In the genomic region with DNA sequence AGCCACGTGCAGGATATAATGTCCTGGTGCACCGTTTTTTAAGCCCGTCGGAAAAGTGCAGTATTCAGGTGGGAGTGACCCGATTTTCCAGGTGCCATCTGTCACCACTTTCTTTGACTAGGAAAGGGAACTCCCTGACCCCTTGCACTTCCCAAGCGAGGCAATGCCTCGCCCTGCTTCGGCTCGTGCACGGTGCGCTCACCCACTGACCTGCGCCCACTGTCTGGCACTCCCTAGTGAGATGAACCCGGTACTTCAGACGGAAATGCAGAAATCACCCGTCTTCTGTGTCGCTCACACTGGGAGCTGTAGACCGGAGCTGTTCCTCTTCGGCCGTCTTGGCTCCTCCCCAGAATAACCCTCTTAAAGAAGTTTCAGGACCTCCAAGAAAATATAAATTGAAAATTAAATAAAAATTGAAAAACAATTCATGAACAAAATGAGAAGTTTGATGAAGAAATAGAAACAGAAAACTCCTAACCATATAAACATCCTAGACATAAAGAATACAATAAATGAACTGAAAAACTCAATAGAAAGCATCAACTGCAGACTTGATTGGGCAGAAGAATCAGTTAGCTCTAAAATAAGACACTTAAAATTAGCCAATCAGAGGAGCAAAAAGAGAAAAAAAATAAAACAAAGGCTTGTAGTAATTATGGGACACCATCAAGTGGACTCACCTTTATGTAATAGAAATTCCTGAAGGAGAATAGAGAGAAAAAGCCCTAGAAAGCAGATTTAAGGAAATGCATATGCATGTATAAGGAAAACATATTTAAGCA, we compare ENCODE assay signal across 7 cellular contexts.
DNase-seq lines count a peak whose midpoint lies in the region; TF ChIP-seq lines count a peak whose summit lies in the region.
"Not testable (repeated sequence)": the region's sequence is repeated elsewhere in the genome, so short reads cannot be mapped to it uniquely, and the experiment has no call there.

No MANE protein-coding gene starts in this region.

- H3K9me3 ChIP-seq in ES-I3 (ENCODE audit: control insufficient read depth, insufficient read depth, low read length); HEK293 (ENCODE audit: control insufficient read depth, insufficient read depth, low read depth, low read length); iPS-18a (ENCODE audit: control insufficient read depth, low read depth, low read length): not testable (repeated sequence)
- peaks cover 17% of the 10 kb centered on the region for H3K9me3 ChIP-seq in HUES64 (ENCODE audit: insufficient read depth, low read depth, low read length)
- H3K9me3 ChIP-seq in NT2/D1 (ENCODE audit: insufficient read depth, low read length): peaks cover 21% of the 10 kb centered on the region
- peaks cover 20% of the 10 kb centered on the region for H3K9me3 ChIP-seq in endodermal cell (ENCODE audit: control insufficient read depth, low read length)
- peaks cover 11% of the 10 kb centered on the region for H3K9me3 ChIP-seq in neural progenitor cell (ENCODE audit: low read depth)

- POLR2A ChIA-PET in HEK293 (lab: Yijun Ruan, JAX): not testable (repeated sequence)

- not testable (repeated sequence) for H3K79me2 ChIP-seq in neural progenitor cell (ENCODE audit: low read depth)

- not testable (repeated sequence) for H3K27ac ChIP-seq in HEK293 (ENCODE audit: extremely low read depth, low read depth, low read length); HUES64 (ENCODE audit: low read depth, low read length); endodermal cell (ENCODE audit: low read depth, low read length); iPS-18a (ENCODE audit: low read length); neural progenitor cell

- not testable (repeated sequence) for H3K27ac Mint-ChIP-seq in endodermal cell, neural progenitor cell

- H3K4me3 ChIP-seq in HEK293 (ENCODE audit: low read depth, low read length): not testable (repeated sequence)
- H3K4me3 ChIP-seq in HUES64 (ENCODE audit: low read length) (peak overlapping the region; percentile 3; the same call in 1 of the 2 replicates), NT2/D1 (ENCODE audit: insufficient read length, low read depth) (peak overlapping the region; percentile 26), endodermal cell (ENCODE audit: low read length) (peak overlapping the region; percentile 19), iPS-18a (ENCODE audit: low read length) (peak overlapping the region; percentile 35), neural progenitor cell (peak overlapping the region; percentile 5)

- H3K4me3 Mint-ChIP-seq in endodermal cell, neural progenitor cell: not testable (repeated sequence)

- H3F3A ChIP-seq in neural progenitor cell (ENCODE audit: low read depth): not testable (repeated sequence)

- not testable (repeated sequence) for H4K20me1 ChIP-seq in neural progenitor cell (ENCODE audit: low read depth)

- peaks cover 27% of the 10 kb centered on the region for H3K9me3 Mint-ChIP-seq in endodermal cell
- H3K9me3 Mint-ChIP-seq in neural progenitor cell: peaks cover 18% of the 10 kb centered on the region

- TF ChIP-seq CTCF in HEK293 (tag by site-specific recombination; IDR thresholded peaks at IDR 0.05); endodermal cell (conservative IDR thresholded peaks at IDR 0.05); neural progenitor cell (IDR thresholded peaks at IDR 0.05): not testable (repeated sequence)

- not testable (repeated sequence) for H3K4me1 Mint-ChIP-seq in endodermal cell, neural progenitor cell

- not testable (repeated sequence) for DNase-seq in NT2/D1 (ENCODE audit: low read depth, low spot score); endodermal cell; neural progenitor cell (ENCODE audit: low spot score)

- H3K27me3 ChIP-seq in HUES64 (ENCODE audit: insufficient read depth, low read length); NT2/D1 (ENCODE audit: insufficient read depth, insufficient read length); endodermal cell (ENCODE audit: control insufficient read depth, insufficient read depth, low read length, poor library complexity, severe bottlenecking); iPS-18a (ENCODE audit: control insufficient read depth, insufficient read depth, low read length); neural progenitor cell: not testable (repeated sequence)

- 52% methylated on average over 19 of the region's 19 CpGs for WGBS in HUES64
- WGBS in endodermal cell (ENCODE audit: insufficient coverage in 1 of 2, insufficient read length in 1 of 2), 2 experiments: 82 to 84% methylated on average over 8 to 19 of the region's 19 CpGs

- H3K4me1 ChIP-seq in ES-I3 (ENCODE audit: insufficient read depth, low read length); HEK293 (ENCODE audit: control insufficient read depth, insufficient read depth, low read length); HUES64 (ENCODE audit: insufficient read depth, low read length); NT2/D1 (ENCODE audit: insufficient read depth, insufficient read length); endodermal cell (ENCODE audit: control insufficient read depth, insufficient read depth, low read length); iPS-18a (ENCODE audit: control insufficient read depth, low read depth, low read length); neural progenitor cell: not testable (repeated sequence)

- H3K27me3 Mint-ChIP-seq in endodermal cell (ENCODE audit: insufficient read depth); neural progenitor cell (ENCODE audit: insufficient read depth, low read depth): not testable (repeated sequence)

- H3K9ac ChIP-seq in ES-I3 (ENCODE audit: low read depth, low read length) (peak overlapping the region; percentile 38; the same call in 1 of the 2 replicates), NT2/D1 (ENCODE audit: insufficient read length, low read depth) (peak overlapping the region; percentile 32)
- H3K9ac ChIP-seq in HUES64 (ENCODE audit: low read depth, low read length); endodermal cell (ENCODE audit: extremely low read depth, low read length, poor library complexity, severe bottlenecking); iPS-18a (ENCODE audit: low read length); neural progenitor cell: not testable (repeated sequence)

- not testable (repeated sequence) for H3K4me2 ChIP-seq in neural progenitor cell

- not testable (repeated sequence) for H3K36me3 Mint-ChIP-seq in endodermal cell (ENCODE audit: low read depth); neural progenitor cell

- CTCF ChIA-PET in HEK293 (lab: Yijun Ruan, JAX): not testable (repeated sequence)

- not testable (repeated sequence) for H3K36me3 ChIP-seq in ES-I3 (ENCODE audit: insufficient read depth, low read length); HEK293 (ENCODE audit: control insufficient read depth in 2 of 2, insufficient read depth in 1 of 2, low read length in 2 of 2); HUES64 (ENCODE audit: insufficient read depth, low read length); NT2/D1 (ENCODE audit: insufficient read depth, insufficient read length, low read length); endodermal cell (ENCODE audit: control insufficient read depth, insufficient read depth, low read length); iPS-18a (ENCODE audit: control insufficient read depth, low read depth, low read length); neural progenitor cell

- not testable (repeated sequence) for H2AFZ ChIP-seq in neural progenitor cell (replicated peaks)

TF ChIP-seq in HEK293, 187 proteins besides CTCF, POLR2A, EP300 and RAD21:
- TF ChIP-seq SETDB1 (IDR thresholded peaks at IDR 0.05; ENCODE audit: insufficient read length, low read length): peak; percentile 81
